8 cellular contexts compared by ENCODE assay signal in the genomic region with DNA sequence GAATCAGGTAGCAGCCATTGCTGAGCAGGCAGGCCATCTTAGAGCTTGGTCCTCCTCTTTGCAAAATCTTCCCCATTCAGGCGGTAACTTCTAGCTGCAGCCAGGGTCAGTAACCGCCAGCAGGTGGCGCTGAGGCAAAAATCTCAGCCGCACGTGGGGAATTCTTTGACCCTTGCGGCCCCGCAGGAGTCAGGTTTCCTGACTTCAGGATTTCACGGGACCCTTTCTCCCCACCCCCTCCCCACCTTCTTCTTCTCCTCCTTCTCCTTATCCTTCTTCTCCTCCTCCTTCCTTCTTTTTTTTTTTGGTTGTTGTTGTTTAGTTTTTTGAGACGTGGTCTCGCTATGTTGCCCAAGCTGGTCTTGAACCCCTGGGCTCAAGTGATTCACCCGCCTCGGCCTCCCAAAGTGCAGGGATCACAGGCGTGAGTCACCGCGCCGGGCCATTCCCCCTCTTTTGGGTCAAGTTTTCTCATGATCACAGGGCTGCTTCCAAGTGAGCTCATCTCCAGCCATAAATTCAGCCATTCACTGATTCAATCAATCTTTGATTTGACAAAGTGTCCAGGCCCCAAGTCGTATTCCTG. TPM values are rescaled to one million over a fixed set of nuclear protein-coding genes. Genes with fewer than 3 reads are reported as not detected.
DNase-seq lines count a peak whose midpoint lies in the region; ATAC-seq and TF ChIP-seq lines count a peak whose summit lies in the region.

No MANE protein-coding gene starts in this region.

- H3K4me1 ChIP-seq in left lung: peaks cover 7 to 22% of the 10 kb centered on the region in 2 donors

- H3K9me3 ChIP-seq in left lung: no peaks in the 10 kb centered on the region

- no peaks in the 10 kb centered on the region for H3K36me3 ChIP-seq in left lung

- TF ChIP-seq CTCF in left lung (IDR thresholded peaks at IDR 0.05): peak; percentile 84 to 95

- DNase-seq in NCI-H1436 (lab: John Stamatoyannopoulos, UW) (peak; percentile 54), NCI-H1436 treated with DMSO at 0.1 percent for 48 hours (lab: John Stamatoyannopoulos, UW) (no peak), NCI-H1105 treated with DMSO at 0.1 percent for 48 hours (lab: John Stamatoyannopoulos, UW) (peak; percentile 40), left lung (peak; percentile 65 to 89)
- peak; percentile 34 for DNase-seq in central memory CD4-positive, alpha-beta T cell
- peak; percentile 27 to 67 (median 39) for DNase-seq in stimulated activated CD4-positive, alpha-beta T cell treated with anti-CD3 and anti-CD28 coated beads, TNF-alpha, amount 100 ng/mL, for 24 hours (ENCODE audit: low read depth in 3 of 3)

- ATAC-seq in activated CD4-positive, CD25-positive, alpha-beta regulatory T cell treated with anti-CD3 and anti-CD28 coated beads, Interleukin-2, amount 50 U/mL, for 24 hours: peak; percentile 48 to 65
- peak; percentile 76 for ATAC-seq in left lung
- ATAC-seq in GM19035 (IDR thresholded peaks at IDR 0.05; ENCODE audit: unreplicated experiment): no peak

- H3K27ac ChIP-seq in left lung: no peak overlapping the region

- no peaks in the 10 kb centered on the region for H3K27me3 ChIP-seq in left lung

- intact Hi-C loops in left lung (cut with DNase I): loop anchor here in 1 of 2 donors (5.0 kb wide), 1 partner anchor 51 kb away; no protein-coding TSS in a partner anchor

- H3K4me3 ChIP-seq in left lung: no peak overlapping the region

RNA-seq across cellular contexts. Expression of a gene that starts 33.4 kb away (rescaled TPM):
- total RNA-seq in left lung: 10 to 100 TPM; 22.9 to 27.3 TPM

RNA-seq across cellular contexts. Expression of a gene that starts 52.6 kb away (rescaled TPM):
- 10 to 100 TPM; 23.4 to 27.7 TPM for total RNA-seq in left lung
